Comparison of ENCODE assay signal across 16 cellular contexts in the genomic region with DNA sequence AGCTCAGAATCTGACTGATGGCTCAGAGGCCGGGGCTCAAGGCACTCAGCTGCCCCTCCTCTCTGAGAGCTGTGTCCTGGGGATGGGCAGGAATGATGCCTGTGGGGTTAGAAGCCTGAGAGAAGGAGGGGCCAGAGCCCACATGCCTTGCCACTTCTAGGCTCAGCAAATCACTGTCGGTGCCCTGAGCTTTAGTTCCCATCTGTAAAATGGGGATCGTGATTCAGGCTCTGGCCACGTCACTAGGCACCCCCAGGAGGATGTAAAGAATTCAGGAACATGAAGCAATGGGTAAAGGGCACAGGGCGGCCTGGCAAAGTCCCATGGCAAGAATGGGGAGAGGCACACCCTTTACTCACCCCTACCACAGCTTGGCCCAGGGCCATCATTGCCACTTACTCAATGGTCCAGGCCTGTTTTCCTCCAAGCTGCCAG. TPM values are rescaled to one million over a fixed set of nuclear protein-coding genes. Genes with fewer than 3 reads are reported as not detected.
DNase-seq lines count a peak whose midpoint lies in the region; ATAC-seq, FAIRE-seq and TF ChIP-seq lines count a peak whose summit lies in the region.
"Had no signal": no experiment of that assay in that cellular context is flagged by ENCODE, and none has a peak within 500 bp of the region (broad histone marks: within the 10 kb centered on the region; RNA-seq: fewer than 3 reads in every experiment).

No MANE protein-coding gene starts in this region.

- no peaks in the 10 kb centered on the region for H3K36me3 Mint-ChIP-seq in natural killer cell treated with Interleukin-12 subunit alpha and Interleukin-12 subunit beta and Interleukin-15 and Interleukin-18, amount 100 ng/mL, for 72 hours
- H3K36me3 Mint-ChIP-seq: immature natural killer cell had no signal

- POLR2A ChIA-PET in HepG2 (lab: Yijun Ruan, JAX): interaction anchor here (0.9 to 2.9 kb wide), 6 partner anchors 9 to 36 kb away, joined by 3 to 23 read pairs (median 4); a partner anchor contains a TSS

- ATAC-seq in HepG2 (no peak), right lobe of liver (no peak), lung (ENCODE audit: insufficient read depth, low FRiP score) (no peak), aorta (ENCODE audit: low FRiP score) (no peak)
- no peak for ATAC-seq in natural killer cell treated with Interleukin-12 subunit alpha and Interleukin-12 subunit beta and Interleukin-15 and Interleukin-18, amount 100 ng/mL, for 72 hours
- ATAC-seq: activated CD8-positive, alpha-beta T cell treated with anti-CD3 and anti-CD28 coated beads for 36 hours; naive thymus-derived CD4-positive, alpha-beta T cell had no signal

- H3K27me3 ChIP-seq in HepG2 (ENCODE audit: control insufficient read depth in 1 of 2, insufficient read depth in 2 of 2, low read length in 2 of 2) (no peaks in the 10 kb centered on the region), right lobe of liver (no peaks in the 10 kb centered on the region), bronchial epithelial cell (ENCODE audit: control insufficient read depth, insufficient read depth, low read length) (no peaks in the 10 kb centered on the region), lung (ENCODE audit: control insufficient read depth, insufficient read depth) (no peaks in the 10 kb centered on the region), aorta (ENCODE audit: control insufficient read depth in 1 of 2, insufficient read depth in 2 of 2, low read length in 1 of 2) (no peaks in the 10 kb centered on the region)
- H3K27me3 ChIP-seq: uterus had no signal

- no peak overlapping the region for H2AFZ ChIP-seq in HepG2 (ENCODE audit: low read length)

- H3K4me3 ChIP-seq in HepG2 (replicated peaks in 1 of 3; ENCODE audit: insufficient read depth in 1 of 3, low read depth in 2 of 3, low read length in 3 of 3): no peak overlapping the region
- no peak overlapping the region for H3K4me3 ChIP-seq in right lobe of liver
- no peak overlapping the region for H3K4me3 ChIP-seq in bronchial epithelial cell (ENCODE audit: low read depth, low read length)
- H3K4me3 ChIP-seq in lung: no peak overlapping the region
- H3K4me3 ChIP-seq in aorta (ENCODE audit: low read length in 2 of 2): no peak overlapping the region
- H3K4me3 ChIP-seq: uterus had no signal

- H3K79me2 ChIP-seq in HepG2 (ENCODE audit: insufficient read depth, low read length): peaks cover 10% of the 10 kb centered on the region

- TF ChIP-seq EP300 in HepG2 (IDR thresholded peaks at IDR 0.05; ENCODE audit: low read depth in 2 of 2, low read length in 2 of 2): no peak
- no peak for TF ChIP-seq EP300 in HepG2 (CRISPR knock-in tag; IDR thresholded peaks at IDR 0.05; ENCODE audit: borderline replicate concordance)

- CTCF ChIA-PET in HepG2 (lab: Yijun Ruan, JAX; ENCODE audit: low intra/inter-chr PET ratio, low total read pairs): no interaction called here

- H3K27me3 Mint-ChIP-seq in natural killer cell treated with Interleukin-12 subunit alpha and Interleukin-12 subunit beta and Interleukin-15 and Interleukin-18, amount 100 ng/mL, for 72 hours: peaks cover 0 to 9% of the 10 kb centered on the region in 2 donors

- no peak overlapping the region for H3K27ac Mint-ChIP-seq in natural killer cell treated with Interleukin-12 subunit alpha and Interleukin-12 subunit beta and Interleukin-15 and Interleukin-18, amount 100 ng/mL, for 72 hours
- H3K27ac Mint-ChIP-seq: activated CD8-positive, alpha-beta T cell treated with anti-CD3 and anti-CD28 coated beads for 36 hours; immature natural killer cell; naive thymus-derived CD4-positive, alpha-beta T cell; T-helper 2 cell treated with Interferon-gamma antibody and Interleukin-4, amounts not matched to agents 5 μg/mL and 100 μg/mL, for 36 hours had no signal

- no peaks in the 10 kb centered on the region for H3K9me3 Mint-ChIP-seq in natural killer cell treated with Interleukin-12 subunit alpha and Interleukin-12 subunit beta and Interleukin-15 and Interleukin-18, amount 100 ng/mL, for 72 hours
- H3K9me3 Mint-ChIP-seq: activated CD8-positive, alpha-beta T cell treated with anti-CD3 and anti-CD28 coated beads for 36 hours; immature natural killer cell; naive thymus-derived CD4-positive, alpha-beta T cell; T-helper 2 cell treated with Interferon-gamma antibody and Interleukin-4, amounts not matched to agents 5 μg/mL and 100 μg/mL, for 36 hours had no signal

- H3K4me2 ChIP-seq in HepG2 (ENCODE audit: low read depth, low read length): no peak overlapping the region

- 80% methylated on average over 5 of the region's 5 CpGs for WGBS in HepG2 (ENCODE audit: low lambda C conversion rate)
- WGBS in right lobe of liver (ENCODE audit: insufficient coverage, low coverage, low lambda C conversion rate, missing lambda C conversion rate): 100% methylated on average over 1 of the region's 5 CpGs
- WGBS in lung, 2 donors: 59 to 64% methylated on average over 5 of the region's 5 CpGs
- 76 to 83% methylated on average over 5 of the region's 5 CpGs for WGBS in aorta, 2 donors

- peaks cover 6% of the 10 kb centered on the region in 2 donors for H3K4me1 Mint-ChIP-seq in natural killer cell treated with Interleukin-12 subunit alpha and Interleukin-12 subunit beta and Interleukin-15 and Interleukin-18, amount 100 ng/mL, for 72 hours (ENCODE audit: low read depth in 2 of 2)

- intact Hi-C loops in HepG2 (cut with micrococcal nuclease; ENCODE audit: unreplicated experiment) (no loop called here), right lobe of liver (cut with DNase I) (no loop called here), aorta (cut with DNase I) (no loop called here)

- no peak for FAIRE-seq in HepG2 (lab: Jason Lieb, UNC)
- FAIRE-seq in bronchial epithelial cell (lab: Jason Lieb, UNC): no peak

- no peak overlapping the region for H3K4me3 Mint-ChIP-seq in natural killer cell treated with Interleukin-12 subunit alpha and Interleukin-12 subunit beta and Interleukin-15 and Interleukin-18, amount 100 ng/mL, for 72 hours
- H3K4me3 Mint-ChIP-seq: activated CD8-positive, alpha-beta T cell treated with anti-CD3 and anti-CD28 coated beads for 36 hours; T-helper 2 cell treated with Interferon-gamma antibody and Interleukin-4, amounts not matched to agents 5 μg/mL and 100 μg/mL, for 36 hours had no signal

- TF ChIP-seq RAD21 in HepG2 (CRISPR knock-in tag; IDR thresholded peaks at IDR 0.05): no peak

- H3K27ac ChIP-seq in HepG2 (ENCODE audit: extremely low read length, insufficient read depth, low read length) (no peak overlapping the region), right lobe of liver (no peak overlapping the region), lung (ENCODE audit: low read depth in 1 of 2, low read length in 1 of 2) (no peak overlapping the region), aorta (ENCODE audit: low read depth in 1 of 2, low read length in 2 of 2) (no peak overlapping the region)
- H3K27ac ChIP-seq: uterus had no signal

- H3K9me3 ChIP-seq in HepG2 (ENCODE audit: low read length) (no peaks in the 10 kb centered on the region), right lobe of liver (no peaks in the 10 kb centered on the region), lung (ENCODE audit: control insufficient read depth in 2 of 2, insufficient read depth in 1 of 2, low read length in 1 of 2) (no peaks in the 10 kb centered on the region), aorta (ENCODE audit: control insufficient read depth, low read length) (no peaks in the 10 kb centered on the region)
- H3K9me3 ChIP-seq: uterus had no signal

- H3K9ac ChIP-seq in HepG2 (ENCODE audit: insufficient read depth, low read depth, low read length): no peak overlapping the region

- BruUV-seq in HepG2 (replicated peaks; lab: Mats Ljungman, UMichigan): no TSS peak

- in situ Hi-C loops in HepG2 (cut with HindIII; ENCODE audit: extremely low pct_ligation_motif_present, low pct_unique_long_range_greater_than_20kb): no loop called here

- peaks cover 6% of the 10 kb centered on the region; the same call in 1 of the 2 replicates for H4K20me1 ChIP-seq in HepG2 (ENCODE audit: insufficient read depth, low read length)

- H3K36me3 ChIP-seq in HepG2 (replicated peaks in 1 of 2; ENCODE audit: control insufficient read depth in 1 of 2, insufficient read depth in 2 of 2, low read length in 2 of 2): no peaks in the 10 kb centered on the region
- no peaks in the 10 kb centered on the region for H3K36me3 ChIP-seq in right lobe of liver
- H3K36me3 ChIP-seq in bronchial epithelial cell (ENCODE audit: control insufficient read depth, insufficient read depth, low read length): no peaks in the 10 kb centered on the region
- no peaks in the 10 kb centered on the region for H3K36me3 ChIP-seq in lung (ENCODE audit: control insufficient read depth in 2 of 2, insufficient read depth in 2 of 2, low read length in 2 of 2)
- H3K36me3 ChIP-seq in aorta (ENCODE audit: control insufficient read depth in 1 of 2, insufficient read depth in 2 of 2, low read length in 1 of 2): no peaks in the 10 kb centered on the region
- H3K36me3 ChIP-seq: uterus had no signal

- peaks cover 72% of the 10 kb centered on the region for H3K4me1 ChIP-seq in HepG2 (ENCODE audit: insufficient read depth, low read length)
- H3K4me1 ChIP-seq in right lobe of liver: peaks cover 0 to 21% (median 4%) of the 10 kb centered on the region in 4 donors
- peaks cover 4 to 32% of the 10 kb centered on the region in 2 donors for H3K4me1 ChIP-seq in lung (ENCODE audit: control insufficient read depth in 2 of 2, insufficient read depth in 2 of 2, low read length in 2 of 2)
- peaks cover 0 to 2% of the 10 kb centered on the region in 2 donors for H3K4me1 ChIP-seq in aorta (ENCODE audit: control insufficient read depth in 1 of 2, insufficient read depth in 2 of 2, low read length in 2 of 2)
- H3K4me1 ChIP-seq: uterus had no signal

- TF ChIP-seq CTCF in HepG2 (CRISPR knock-in tag; IDR thresholded peaks at IDR 0.05) (no peak), right lobe of liver (IDR thresholded peaks at IDR 0.05) (no peak), bronchial epithelial cell (IDR thresholded peaks at IDR 0.05; ENCODE audit: insufficient read depth, low read length, severe bottlenecking) (no peak), lung (IDR thresholded peaks at IDR 0.05; ENCODE audit: control extremely low read depth, extremely low read depth) (no peak)

- TF ChIP-seq POLR2A in HepG2 (IDR thresholded peaks at IDR 0.05; ENCODE audit: insufficient read depth in 1 of 2, low read depth in 2 of 2, low read length in 2 of 2) (no peak), right lobe of liver (IDR thresholded peaks at IDR 0.05) (no peak)

- no peak for DNase-seq in HepG2 (ENCODE audit: low spot score)
- no peak for DNase-seq in right lobe of liver
- DNase-seq in bronchial epithelial cell (ENCODE audit: low read depth): peak; percentile 66
- DNase-seq in lung (ENCODE audit: low spot score): peak; percentile 51
- no peak for DNase-seq in aorta
- no peak for DNase-seq in activated naive CD4-positive, alpha-beta T cell treated with anti-CD3 and anti-CD28 coated beads, Interleukin-2, amount 50 U/mL, for 16 hours
- no peak for DNase-seq in natural killer cell treated with Interleukin-12 subunit alpha and Interleukin-12 subunit beta and Interleukin-15 and Interleukin-18, amount 100 ng/mL, for 72 hours (ENCODE audit: low spot score)
- no peak for DNase-seq in D341Med (ENCODE audit: low spot score)
- DNase-seq: activated CD8-positive, alpha-beta T cell treated with anti-CD3 and anti-CD28 coated beads for 36 hours; activated gamma-delta T cell treated with Interleukin-2 at 50 U/mL for 16 hours; DMS79; immature natural killer cell; naive thymus-derived CD4-positive, alpha-beta T cell; NCI-H2029; uterus had no signal

RNA-seq across cellular contexts. Expression of a gene that starts 3.5 kb away (rescaled TPM):
- total RNA-seq in HepG2 (2016; rRNA removed; fragmentation: Illumina TruSeq; extraction: Trizol) (2.5 and 7.1 TPM in 2 replicates), right lobe of liver (1 to 10 TPM in 4 of 6 experiments, under 1 TPM in 2; 0.55 to 3.4 (median 2.3) TPM), bronchial epithelial cell (1.9 and 2.4 TPM in 2 replicates), lung (10 to 100 TPM in 1 of 2 donors, 1 to 10 TPM in 1; 9.2 to 28.9 TPM), aorta (10 to 100 TPM; 16.2 to 20.9 TPM)
- total RNA-seq in HepG2 (2016; cell fraction: cytosol; rRNA removed; fragmentation: Illumina TruSeq; extraction: Trizol; ENCODE audit: low read depth): 5.9 and 6.4 TPM in 2 replicates
- 4.5 and 5.9 TPM in 2 replicates for total RNA-seq in HepG2 (2016; cell fraction: insoluble cytoplasmic fraction; rRNA removed; fragmentation: Illumina TruSeq; extraction: Trizol)
- 10.1 and 10.2 TPM in 2 replicates for total RNA-seq in HepG2 (2016; cell fraction: membrane; rRNA removed; fragmentation: Illumina TruSeq; extraction: Trizol)
- total RNA-seq in HepG2 (2016; cell fraction: nucleus; rRNA removed; fragmentation: Illumina TruSeq; extraction: Trizol): 4.2 and 5.2 TPM in 2 replicates
- polyA plus RNA-seq in HepG2 (2011; rRNA removed) (2.3 and 4.2 TPM in 2 replicates), lung (10 to 100 TPM; 23.4 to 35.0 TPM), aorta (1 to 10 TPM; 2.3 to 3.5 TPM)
- polyA plus RNA-seq in HepG2 (2011; cell fraction: cytosol; rRNA removed): 1.4 and 1.9 TPM in 2 replicates
- polyA plus RNA-seq in HepG2 (2011; cell fraction: nucleus; rRNA removed): 8.3 and 9.7 TPM in 2 replicates
- 3.4 and 7.2 TPM in 2 replicates for polyA plus RNA-seq in HepG2 (2012)
- polyA plus RNA-seq in HepG2 (2016; cell fraction: cytosol; fragmentation: Illumina TruSeq; extraction: Trizol; ENCODE audit: low read depth): 2.1 and 2.6 TPM in 2 replicates
- 3.3 and 4.5 TPM in 2 replicates for polyA plus RNA-seq in HepG2 (2016; cell fraction: insoluble cytoplasmic fraction; fragmentation: Illumina TruSeq; extraction: Trizol; ENCODE audit: low read depth)
- polyA plus RNA-seq in HepG2 (2016; cell fraction: membrane; fragmentation: Illumina TruSeq; extraction: Trizol; ENCODE audit: low read depth): 4.0 TPM in 2 replicates
- polyA plus RNA-seq in HepG2 (2016; cell fraction: nucleus; fragmentation: Illumina TruSeq; extraction: Trizol; ENCODE audit: insufficient read depth, low read depth): 5.6 and 6.7 TPM in 2 replicates
- 29.3 and 50.7 TPM in 2 replicates for polyA minus RNA-seq in HepG2 (2011; rRNA and poly(A)+ RNA removed; ENCODE audit: low replicate concordance)
- 3.2 and 5.1 TPM in 2 replicates for polyA minus RNA-seq in HepG2 (2011; cell fraction: cytosol; rRNA and poly(A)+ RNA removed)
- polyA minus RNA-seq in HepG2 (2011; cell fraction: nucleus; rRNA and poly(A)+ RNA removed): 15.8 and 18.4 TPM in 2 replicates
- 1 to 10 TPM in 1 of 2 donors, not detected in 1; 1.7 TPM for total RNA-seq in natural killer cell treated with Interleukin-12 subunit alpha and Interleukin-12 subunit beta and Interleukin-15 and Interleukin-18, amount 100 ng/mL, for 72 hours
- polyA plus RNA-seq: immature natural killer cell; naive thymus-derived CD4-positive, alpha-beta T cell had no signal

RNA-seq across cellular contexts. Expression of a gene that starts 22.4 kb away (rescaled TPM):
- total RNA-seq in HepG2 (2016; rRNA removed; fragmentation: Illumina TruSeq; extraction: Trizol) (30.4 and 31.0 TPM in 2 replicates), right lobe of liver (10 to 100 TPM; 11.1 to 21.7 (median 19.4) TPM), bronchial epithelial cell (16.8 and 18.2 TPM in 2 replicates), lung (10 to 100 TPM; 44.6 to 53.2 TPM), aorta (10 to 100 TPM; 51.3 to 59.6 TPM)
- 6.9 and 8.6 TPM in 2 replicates for total RNA-seq in HepG2 (2016; cell fraction: cytosol; rRNA removed; fragmentation: Illumina TruSeq; extraction: Trizol; ENCODE audit: low read depth)
- 30.2 and 32.5 TPM in 2 replicates for total RNA-seq in HepG2 (2016; cell fraction: insoluble cytoplasmic fraction; rRNA removed; fragmentation: Illumina TruSeq; extraction: Trizol)
- 14.1 and 16.7 TPM in 2 replicates for total RNA-seq in HepG2 (2016; cell fraction: membrane; rRNA removed; fragmentation: Illumina TruSeq; extraction: Trizol)
- total RNA-seq in HepG2 (2016; cell fraction: nucleus; rRNA removed; fragmentation: Illumina TruSeq; extraction: Trizol): 22.1 and 26.8 TPM in 2 replicates
- polyA plus RNA-seq in HepG2 (2011; rRNA removed) (20.4 and 21.0 TPM in 2 replicates), lung (10 to 100 TPM; 21.5 to 25.0 TPM), aorta (10 to 100 TPM; 16.4 to 41.1 TPM)
- polyA plus RNA-seq in HepG2 (2011; cell fraction: cytosol; rRNA removed): 18.8 and 20.8 TPM in 2 replicates
- polyA plus RNA-seq in HepG2 (2011; cell fraction: nucleus; rRNA removed): 70.3 and 70.7 TPM in 2 replicates
- 24.2 and 26.4 TPM in 2 replicates for polyA plus RNA-seq in HepG2 (2012)
- polyA plus RNA-seq in HepG2 (2016; cell fraction: cytosol; fragmentation: Illumina TruSeq; extraction: Trizol; ENCODE audit: low read depth): 3.8 and 3.9 TPM in 2 replicates
- polyA plus RNA-seq in HepG2 (2016; cell fraction: insoluble cytoplasmic fraction; fragmentation: Illumina TruSeq; extraction: Trizol; ENCODE audit: low read depth): 40.7 and 49.0 TPM in 2 replicates
- polyA plus RNA-seq in HepG2 (2016; cell fraction: membrane; fragmentation: Illumina TruSeq; extraction: Trizol; ENCODE audit: low read depth): 9.5 and 10.0 TPM in 2 replicates
- polyA plus RNA-seq in HepG2 (2016; cell fraction: nucleus; fragmentation: Illumina TruSeq; extraction: Trizol; ENCODE audit: insufficient read depth, low read depth): 56.7 and 57.4 TPM in 2 replicates
- 48.9 and 49.9 TPM in 2 replicates for polyA minus RNA-seq in HepG2 (2011; rRNA and poly(A)+ RNA removed; ENCODE audit: low replicate concordance)
- 18.2 and 18.4 TPM in 2 replicates for polyA minus RNA-seq in HepG2 (2011; cell fraction: cytosol; rRNA and poly(A)+ RNA removed)
- polyA minus RNA-seq in HepG2 (2011; cell fraction: nucleus; rRNA and poly(A)+ RNA removed): 31.2 and 43.3 TPM in 2 replicates
- total RNA-seq in natural killer cell treated with Interleukin-12 subunit alpha and Interleukin-12 subunit beta and Interleukin-15 and Interleukin-18, amount 100 ng/mL, for 72 hours: 10 to 100 TPM; 61.8 to 82.5 TPM

RNA-seq across cellular contexts. Expression of a gene that starts 43.3 kb away (rescaled TPM):
- total RNA-seq in HepG2 (2016; rRNA removed; fragmentation: Illumina TruSeq; extraction: Trizol): 4.0 and 4.9 TPM in 2 replicates
- total RNA-seq in HepG2 (2016; cell fraction: cytosol; rRNA removed; fragmentation: Illumina TruSeq; extraction: Trizol; ENCODE audit: low read depth): 1.8 TPM in 2 replicates
- total RNA-seq in HepG2 (2016; cell fraction: insoluble cytoplasmic fraction; rRNA removed; fragmentation: Illumina TruSeq; extraction: Trizol): 2.9 and 5.0 TPM in 2 replicates
- total RNA-seq in HepG2 (2016; cell fraction: membrane; rRNA removed; fragmentation: Illumina TruSeq; extraction: Trizol): 4.8 and 6.2 TPM in 2 replicates
- total RNA-seq in HepG2 (2016; cell fraction: nucleus; rRNA removed; fragmentation: Illumina TruSeq; extraction: Trizol): 3.5 and 3.9 TPM in 2 replicates
- 0.49 and 1.0 TPM in 2 replicates for polyA plus RNA-seq in HepG2 (2011; rRNA removed)
- 0.56 and 0.79 TPM in 2 replicates for polyA plus RNA-seq in HepG2 (2011; cell fraction: cytosol; rRNA removed)
- polyA plus RNA-seq in HepG2 (2011; cell fraction: nucleus; rRNA removed): 1.9 and 2.2 TPM in 2 replicates
- polyA plus RNA-seq in HepG2 (2012): 0.59 and 0.70 TPM in 2 replicates
- 1.0 and 1.4 TPM in 2 replicates for polyA plus RNA-seq in HepG2 (2016; cell fraction: cytosol; fragmentation: Illumina TruSeq; extraction: Trizol; ENCODE audit: low read depth)
- polyA plus RNA-seq in HepG2 (2016; cell fraction: insoluble cytoplasmic fraction; fragmentation: Illumina TruSeq; extraction: Trizol; ENCODE audit: low read depth): 2.7 and 3.5 TPM in 2 replicates
- 2.7 and 3.4 TPM in 2 replicates for polyA plus RNA-seq in HepG2 (2016; cell fraction: membrane; fragmentation: Illumina TruSeq; extraction: Trizol; ENCODE audit: low read depth)
- polyA plus RNA-seq in HepG2 (2016; cell fraction: nucleus; fragmentation: Illumina TruSeq; extraction: Trizol; ENCODE audit: insufficient read depth, low read depth): 6.7 TPM in 2 replicates
- polyA minus RNA-seq in HepG2 (2011; rRNA and poly(A)+ RNA removed; ENCODE audit: low replicate concordance): 1.2 and 1.3 TPM in 2 replicates
- polyA minus RNA-seq in HepG2 (2011; cell fraction: cytosol; rRNA and poly(A)+ RNA removed): 0.59 and 0.79 TPM in 2 replicates
- polyA minus RNA-seq in HepG2 (2011; cell fraction: nucleus; rRNA and poly(A)+ RNA removed): 1.1 and 1.5 TPM in 2 replicates
- under 1 TPM in 3 of 6 experiments, not detected in 3; 0.10 to 0.28 (median 0.20) TPM for total RNA-seq in right lobe of liver
- 0.26 TPM in 2 replicates for total RNA-seq in bronchial epithelial cell
- under 1 TPM in 1 of 2 donors, not detected in 1; 0.21 TPM for total RNA-seq in lung
- polyA plus RNA-seq in lung: under 1 TPM; 0.24 to 0.27 TPM
- under 1 TPM in 1 of 2 donors, not detected in 1; 0.16 TPM for total RNA-seq in aorta
- polyA plus RNA-seq in aorta: under 1 TPM in 1 of 2 donors, not detected in 1; 0.88 TPM
- total RNA-seq in natural killer cell treated with Interleukin-12 subunit alpha and Interleukin-12 subunit beta and Interleukin-15 and Interleukin-18, amount 100 ng/mL, for 72 hours: 1 to 10 TPM in 1 of 2 donors, under 1 TPM in 1; 0.59 to 1.3 TPM

RNA-seq across cellular contexts. Expression of a gene that starts 49.5 kb away (rescaled TPM):
- total RNA-seq in HepG2 (2016; rRNA removed; fragmentation: Illumina TruSeq; extraction: Trizol) (10.7 and 15.6 TPM in 2 replicates), right lobe of liver (1 to 10 TPM; 1.8 to 8.4 (median 3.5) TPM), bronchial epithelial cell (1.3 and 1.6 TPM in 2 replicates), lung (10 to 100 TPM in 1 of 2 donors, 1 to 10 TPM in 1; 9.7 to 14.2 TPM), aorta (1 to 10 TPM; 3.4 to 9.2 TPM)
- 2.7 and 3.5 TPM in 2 replicates for total RNA-seq in HepG2 (2016; cell fraction: cytosol; rRNA removed; fragmentation: Illumina TruSeq; extraction: Trizol; ENCODE audit: low read depth)
- total RNA-seq in HepG2 (2016; cell fraction: insoluble cytoplasmic fraction; rRNA removed; fragmentation: Illumina TruSeq; extraction: Trizol): 13.9 and 14.3 TPM in 2 replicates
- 3.6 and 4.5 TPM in 2 replicates for total RNA-seq in HepG2 (2016; cell fraction: membrane; rRNA removed; fragmentation: Illumina TruSeq; extraction: Trizol)
- 17.7 and 18.6 TPM in 2 replicates for total RNA-seq in HepG2 (2016; cell fraction: nucleus; rRNA removed; fragmentation: Illumina TruSeq; extraction: Trizol)
- polyA plus RNA-seq in HepG2 (2011; rRNA removed) (9.1 and 9.7 TPM in 2 replicates), lung (1 to 10 TPM; 4.5 to 9.2 TPM), aorta (1 to 10 TPM; 3.0 to 4.1 TPM)
- 6.3 and 8.1 TPM in 2 replicates for polyA plus RNA-seq in HepG2 (2011; cell fraction: cytosol; rRNA removed)
- 8.7 and 12.1 TPM in 2 replicates for polyA plus RNA-seq in HepG2 (2011; cell fraction: nucleus; rRNA removed)
- polyA plus RNA-seq in HepG2 (2012): 3.3 and 4.8 TPM in 2 replicates
- 0.57 and 0.88 TPM in 2 replicates for polyA plus RNA-seq in HepG2 (2016; cell fraction: cytosol; fragmentation: Illumina TruSeq; extraction: Trizol; ENCODE audit: low read depth)
- 18.2 and 18.8 TPM in 2 replicates for polyA plus RNA-seq in HepG2 (2016; cell fraction: insoluble cytoplasmic fraction; fragmentation: Illumina TruSeq; extraction: Trizol; ENCODE audit: low read depth)
- polyA plus RNA-seq in HepG2 (2016; cell fraction: membrane; fragmentation: Illumina TruSeq; extraction: Trizol; ENCODE audit: low read depth): 2.6 and 3.0 TPM in 2 replicates
- 21.9 and 25.4 TPM in 2 replicates for polyA plus RNA-seq in HepG2 (2016; cell fraction: nucleus; fragmentation: Illumina TruSeq; extraction: Trizol; ENCODE audit: insufficient read depth, low read depth)
- 19.5 and 152 TPM in 2 replicates for polyA minus RNA-seq in HepG2 (2011; rRNA and poly(A)+ RNA removed; ENCODE audit: low replicate concordance)
- 3.6 and 4.1 TPM in 2 replicates for polyA minus RNA-seq in HepG2 (2011; cell fraction: cytosol; rRNA and poly(A)+ RNA removed)
- 11.4 and 14.9 TPM in 2 replicates for polyA minus RNA-seq in HepG2 (2011; cell fraction: nucleus; rRNA and poly(A)+ RNA removed)
- total RNA-seq in natural killer cell treated with Interleukin-12 subunit alpha and Interleukin-12 subunit beta and Interleukin-15 and Interleukin-18, amount 100 ng/mL, for 72 hours: 10 to 100 TPM; 56.8 to 80.9 TPM

Comparison
In these comparisons a context has a peak if more than half of its experiments do, and no peak if none do; other contexts are left out.
1. DNase-seq: peak in bronchial epithelial cell (single experiment) and lung (single experiment); none in HepG2 (single experiment), right lobe of liver (0 of 3), aorta (0 of 2), activated naive CD4-positive, alpha-beta T cell treated with anti-CD3 and anti-CD28 coated beads, Interleukin-2, amount 50 U/mL, for 16 hours (single experiment), natural killer cell treated with Interleukin-12 subunit alpha and Interleukin-12 subunit beta and Interleukin-15 and Interleukin-18, amount 100 ng/mL, for 72 hours (single experiment) and D341Med (single experiment).